In the genomic region with DNA sequence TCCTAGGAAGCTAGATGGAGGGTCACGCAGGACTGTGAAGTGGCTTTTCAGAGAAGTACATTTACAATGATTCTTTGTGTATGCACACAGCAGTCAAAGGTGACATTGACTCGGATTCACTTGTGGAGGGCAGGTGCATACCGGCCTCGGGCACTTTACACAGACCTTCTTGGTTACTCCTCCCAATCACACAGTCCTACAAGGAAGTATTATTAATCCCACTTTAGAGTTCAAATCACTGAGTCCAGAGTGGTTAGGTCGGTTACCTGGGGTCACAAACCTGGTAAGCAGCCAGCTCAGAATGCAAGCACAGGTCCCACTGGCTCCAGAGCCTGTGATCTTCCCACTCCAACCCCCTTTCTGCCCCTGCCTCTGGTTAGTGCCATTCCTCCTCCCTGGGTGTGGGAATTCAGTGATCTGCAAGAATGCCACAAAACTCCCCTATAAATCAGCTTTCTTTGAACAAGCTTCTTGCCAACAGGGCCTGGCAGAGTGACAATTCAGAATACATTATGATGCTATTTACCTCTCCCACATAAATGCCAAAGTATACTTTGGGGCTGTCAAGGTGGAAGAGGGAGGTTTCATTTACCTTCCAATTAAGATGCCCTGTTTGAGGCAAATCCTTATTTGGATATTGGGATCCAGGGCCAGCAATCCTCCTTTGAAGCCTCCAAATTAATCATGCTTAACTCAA, we compare ENCODE assay signal across 1 cellular context.
TF ChIP-seq lines count a peak whose summit lies in the region.

No MANE protein-coding gene starts in this region.

TF ChIP-seq in H1, 55 proteins besides CTCF, POLR2A, EP300 and RAD21:
- TF ChIP-seq JUN (IDR thresholded peaks at IDR 0.05; ENCODE audit: low read depth, low read length): no peak
- TF ChIP-seq POU5F1 (IDR thresholded peaks at IDR 0.05; ENCODE audit: low read depth, low read length): no peak
- TF ChIP-seq FOSL1 (IDR thresholded peaks at IDR 0.05; ENCODE audit: insufficient read depth, low read depth, low read length): no peak
- no peak for TF ChIP-seq CBX5 (IDR thresholded peaks at IDR 0.05; ENCODE audit: low read depth, low read length)
- no peak for TF ChIP-seq ZNF274 (IDR thresholded peaks at IDR 0.05; ENCODE audit: borderline replicate concordance, extremely low read depth, low read length)
- TF ChIP-seq BRCA1 (IDR thresholded peaks at IDR 0.05; ENCODE audit: low read depth, low read length): no peak
- TF ChIP-seq PHF8 (conservative IDR thresholded peaks at IDR 0.05; ENCODE audit: low read depth, low read length): no peak
- TF ChIP-seq BACH1 (IDR thresholded peaks at IDR 0.05; ENCODE audit: low read length): no peak
- no peak for TF ChIP-seq HDAC6 (IDR thresholded peaks at IDR 0.05; ENCODE audit: low read depth, low read length)
- TF ChIP-seq, protein P1, sequence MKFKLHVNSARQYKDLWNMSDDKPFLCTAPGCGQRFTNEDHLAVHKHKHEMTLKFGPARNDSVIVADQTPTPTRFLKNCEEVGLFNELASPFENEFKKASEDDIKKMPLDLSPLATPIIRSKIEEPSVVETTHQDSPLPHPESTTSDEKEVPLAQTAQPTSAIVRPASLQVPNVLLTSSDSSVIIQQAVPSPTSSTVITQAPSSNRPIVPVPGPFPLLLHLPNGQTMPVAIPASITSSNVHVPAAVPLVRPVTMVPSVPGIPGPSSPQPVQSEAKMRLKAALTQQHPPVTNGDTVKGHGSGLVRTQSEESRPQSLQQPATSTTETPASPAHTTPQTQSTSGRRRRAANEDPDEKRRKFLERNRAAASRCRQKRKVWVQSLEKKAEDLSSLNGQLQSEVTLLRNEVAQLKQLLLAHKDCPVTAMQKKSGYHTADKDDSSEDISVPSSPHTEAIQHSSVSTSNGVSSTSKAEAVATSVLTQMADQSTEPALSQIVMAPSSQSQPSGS (IDR thresholded peaks at IDR 0.05; ENCODE audit: low read length): no peak
- no peak for TF ChIP-seq EGR1 (IDR thresholded peaks at IDR 0.05; ENCODE audit: borderline replicate concordance, low read depth, low read length)
- no peak for TF ChIP-seq SIX5 (IDR thresholded peaks at IDR 0.05; ENCODE audit: low read depth, low read length)
- no peak for TF ChIP-seq ASH2L (IDR thresholded peaks at IDR 0.05; ENCODE audit: low read length)
- TF ChIP-seq, protein P2, sequence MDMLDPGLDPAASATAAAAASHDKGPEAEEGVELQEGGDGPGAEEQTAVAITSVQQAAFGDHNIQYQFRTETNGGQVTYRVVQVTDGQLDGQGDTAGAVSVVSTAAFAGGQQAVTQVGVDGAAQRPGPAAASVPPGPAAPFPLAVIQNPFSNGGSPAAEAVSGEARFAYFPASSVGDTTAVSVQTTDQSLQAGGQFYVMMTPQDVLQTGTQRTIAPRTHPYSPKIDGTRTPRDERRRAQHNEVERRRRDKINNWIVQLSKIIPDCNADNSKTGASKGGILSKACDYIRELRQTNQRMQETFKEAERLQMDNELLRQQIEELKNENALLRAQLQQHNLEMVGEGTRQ (IDR thresholded peaks at IDR 0.05; ENCODE audit: low read length): no peak
- no peak for TF ChIP-seq BCL11A (IDR thresholded peaks at IDR 0.05; ENCODE audit: low read depth in 2 of 2, low read length in 2 of 2)
